20 cellular contexts compared by ENCODE assay signal in genomic region chr2:2038746-2039530, GRCh38.
"Had no signal": no experiment of that assay in that cellular context is flagged by ENCODE, and none has a peak within 500 bp of the region (broad histone marks: within the 10 kb centered on the region; RNA-seq: fewer than 3 reads in every experiment).

No MANE protein-coding gene starts in this region.

- H3K4me1 ChIP-seq: colonic mucosa, foreskin keratinocyte, gastroesophageal sphincter, left lung, lower lobe of right lung had no signal

- H3K27ac ChIP-seq: colonic mucosa, epithelial cell of prostate, foreskin keratinocyte, gastroesophageal sphincter, heart left ventricle, left lung, lower lobe of right lung had no signal

- H3K4me3 Mint-ChIP-seq: dendritic cell treated with granulocyte-macrophage colony-stimulating factor and Interleukin-4, amounts not matched to agents 40 ng/mL and 50 ng/mL, for 4 days; effector memory CD8-positive, alpha-beta T cell; endodermal cell; mesothelial cell of epicardium had no signal

- ATAC-seq: effector memory CD8-positive, alpha-beta T cell; esophagus mucosa; foreskin keratinocyte; gastroesophageal sphincter; heart left ventricle; left cardiac atrium; left lung; left ventricle myocardium superior; lower lobe of right lung; mucosa of descending colon had no signal

- H3K9me3 ChIP-seq: colonic mucosa, gastroesophageal sphincter, heart left ventricle, left lung, lower lobe of right lung, mucosa of descending colon had no signal

- H3K9me3 Mint-ChIP-seq: dendritic cell treated with granulocyte-macrophage colony-stimulating factor and Interleukin-4, amounts not matched to agents 40 ng/mL and 50 ng/mL, for 4 days; endodermal cell; mesothelial cell of epicardium had no signal

- H3K36me3 Mint-ChIP-seq: mesothelial cell of epicardium had no signal

- H3K4me1 Mint-ChIP-seq: mesothelial cell of epicardium had no signal

- H3K4me3 ChIP-seq: colonic mucosa, gastroesophageal sphincter, heart left ventricle, left lung, lower lobe of right lung, mucosa of descending colon had no signal

- H3K27me3 ChIP-seq: colonic mucosa, foreskin keratinocyte, heart left ventricle, left lung had no signal

- H3K36me3 ChIP-seq: colonic mucosa, gastroesophageal sphincter, heart left ventricle, left lung, lower lobe of right lung had no signal

- DNase-seq: colonic mucosa; cortex of kidney; effector CD8-positive, alpha-beta T cell; effector memory CD8-positive, alpha-beta T cell; endodermal cell; erythroblast; foreskin keratinocyte; heart left ventricle; hippocampal formation; left cardiac atrium; left lung; left ventricle myocardium superior; lower lobe of right lung; mesenchymal stem cell; mucosa of descending colon had no signal

- H3K27ac Mint-ChIP-seq: dendritic cell treated with granulocyte-macrophage colony-stimulating factor and Interleukin-4, amounts not matched to agents 40 ng/mL and 50 ng/mL, for 4 days; effector memory CD8-positive, alpha-beta T cell; endodermal cell; mesothelial cell of epicardium had no signal
